8 cellular contexts compared by ENCODE assay signal in the genomic region with DNA sequence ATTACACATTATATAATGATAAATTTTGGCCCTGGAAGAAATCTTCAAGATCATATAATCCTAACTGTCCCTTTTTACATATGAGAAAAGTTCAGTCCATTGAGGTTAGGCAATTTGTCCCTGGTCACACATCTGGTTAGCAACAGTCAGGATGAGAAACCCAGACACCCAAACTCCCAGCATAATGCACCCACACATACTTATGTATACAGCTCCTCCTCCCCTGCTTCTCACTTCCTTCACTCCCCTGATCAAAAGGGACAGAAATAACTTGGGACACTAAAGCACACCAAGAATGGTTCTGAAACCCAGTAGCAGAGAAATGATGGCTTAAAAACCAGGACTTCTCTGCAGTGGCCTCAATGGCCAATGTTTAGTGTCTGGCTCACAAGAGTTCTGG. TPM values are rescaled to one million over a fixed set of nuclear protein-coding genes. Genes with fewer than 3 reads are reported as not detected.
A peak's percentile ranks its signal among the peaks of the same experiment; 100 is the strongest.
DNase-seq lines count a peak whose midpoint lies in the region; ATAC-seq and TF ChIP-seq lines count a peak whose summit lies in the region.

No MANE protein-coding gene starts in this region.

- peaks cover 43% of the 10 kb centered on the region for H3K4me1 Mint-ChIP-seq in neural crest cell

- no peaks in the 10 kb centered on the region for H3K9me3 Mint-ChIP-seq in neural crest cell

- H3K9me3 ChIP-seq in effector memory CD4-positive, alpha-beta T cell (ENCODE audit: control insufficient read depth, low read length): no peaks in the 10 kb centered on the region

- TF ChIP-seq CTCF in epithelial cell of proximal tubule (conservative IDR thresholded peaks at IDR 0.05; ENCODE audit: low read depth, low read length): no peak
- no peak for TF ChIP-seq CTCF in neural crest cell (conservative IDR thresholded peaks at IDR 0.05)

- H3K4me1 ChIP-seq in effector memory CD4-positive, alpha-beta T cell (ENCODE audit: control insufficient read depth, insufficient read depth, low read length, poor library complexity, severe bottlenecking): no peaks in the 10 kb centered on the region

- H3K4me3 ChIP-seq in epithelial cell of proximal tubule (ENCODE audit: low read depth, low read length): peak overlapping the region; percentile 33
- H3K4me3 ChIP-seq in effector memory CD4-positive, alpha-beta T cell (ENCODE audit: insufficient read depth, low read depth, low read length, poor library complexity, severe bottlenecking): no peak overlapping the region

- no peaks in the 10 kb centered on the region for H3K36me3 ChIP-seq in effector memory CD4-positive, alpha-beta T cell (ENCODE audit: control insufficient read depth, insufficient read depth, low read length)

- peaks cover 3% of the 10 kb centered on the region for H3K36me3 Mint-ChIP-seq in neural crest cell (ENCODE audit: low read depth)

- no peaks in the 10 kb centered on the region for H3K27me3 ChIP-seq in effector memory CD4-positive, alpha-beta T cell (replicated peaks; ENCODE audit: control insufficient read depth, insufficient read depth, low read length, poor library complexity, severe bottlenecking)

- no peak for ATAC-seq in HG03354 (IDR thresholded peaks at IDR 0.05; ENCODE audit: poor library complexity, severe bottlenecking, unreplicated experiment)

- H3K27me3 Mint-ChIP-seq in neural crest cell (ENCODE audit: low read depth): no peaks in the 10 kb centered on the region

- H3K27ac Mint-ChIP-seq in neural crest cell (ENCODE audit: unreplicated experiment): peak overlapping the region; percentile 15

- H3K27ac ChIP-seq in effector memory CD4-positive, alpha-beta T cell (ENCODE audit: insufficient read depth, low read length, poor library complexity, severe bottlenecking): no peak overlapping the region

- H3K4me3 Mint-ChIP-seq in neural crest cell: no peak overlapping the region

- DNase-seq in CD1c-positive myeloid dendritic cell (ENCODE audit: extremely low spot score) (peak; percentile 72), MV-4-11 (lab: John Stamatoyannopoulos, UW) (peak; percentile 80), epithelial cell of proximal tubule (ENCODE audit: low read depth) (no peak), neural crest cell (ENCODE audit: low read depth, low spot score) (no peak), HUDEP-2 (lab: John Stamatoyannopoulos, UW; ENCODE audit: unreplicated experiment in 76 of 76) (no peak), epidermal melanocyte (ENCODE audit: insufficient read length, low spot score) (no peak)
- DNase-seq in effector memory CD4-positive, alpha-beta T cell: no peak

RNA-seq across cellular contexts. Expression of a gene that starts 11.1 kb away (rescaled TPM):
- total RNA-seq in epithelial cell of proximal tubule (116 TPM in 2 replicates), neural crest cell (173 and 179 TPM in 2 replicates)

RNA-seq across cellular contexts. Expression of a gene that starts 11.4 kb away (rescaled TPM):
- total RNA-seq in epithelial cell of proximal tubule (3.7 and 6.7 TPM in 2 replicates), neural crest cell (11.6 and 13.5 TPM in 2 replicates)

RNA-seq across cellular contexts. Expression of a gene that starts 33.9 kb away (rescaled TPM):
- 149 and 156 TPM in 2 replicates for total RNA-seq in epithelial cell of proximal tubule
- 79.1 and 79.6 TPM in 2 replicates for total RNA-seq in neural crest cell

RNA-seq across cellular contexts. Expression of a gene that starts 36.5 kb away (rescaled TPM):
- total RNA-seq in epithelial cell of proximal tubule: not detected in 2 replicates
- total RNA-seq in neural crest cell: not detected in 2 replicates

RNA-seq across cellular contexts. Expression of a gene that starts 43.3 kb away (rescaled TPM):
- total RNA-seq in epithelial cell of proximal tubule (66.6 and 87.4 TPM in 2 replicates), neural crest cell (68.4 and 74.5 TPM in 2 replicates)

Comparison
In these comparisons a context has a peak if more than half of its experiments do, and no peak if none do; other contexts are left out.
1. DNase-seq: peak in CD1c-positive myeloid dendritic cell (single experiment) and MV-4-11 (single experiment); none in epithelial cell of proximal tubule (single experiment), neural crest cell (single experiment), HUDEP-2 (0 of 76), effector memory CD4-positive, alpha-beta T cell (0 of 3) and epidermal melanocyte (single experiment).